In the genomic region with DNA sequence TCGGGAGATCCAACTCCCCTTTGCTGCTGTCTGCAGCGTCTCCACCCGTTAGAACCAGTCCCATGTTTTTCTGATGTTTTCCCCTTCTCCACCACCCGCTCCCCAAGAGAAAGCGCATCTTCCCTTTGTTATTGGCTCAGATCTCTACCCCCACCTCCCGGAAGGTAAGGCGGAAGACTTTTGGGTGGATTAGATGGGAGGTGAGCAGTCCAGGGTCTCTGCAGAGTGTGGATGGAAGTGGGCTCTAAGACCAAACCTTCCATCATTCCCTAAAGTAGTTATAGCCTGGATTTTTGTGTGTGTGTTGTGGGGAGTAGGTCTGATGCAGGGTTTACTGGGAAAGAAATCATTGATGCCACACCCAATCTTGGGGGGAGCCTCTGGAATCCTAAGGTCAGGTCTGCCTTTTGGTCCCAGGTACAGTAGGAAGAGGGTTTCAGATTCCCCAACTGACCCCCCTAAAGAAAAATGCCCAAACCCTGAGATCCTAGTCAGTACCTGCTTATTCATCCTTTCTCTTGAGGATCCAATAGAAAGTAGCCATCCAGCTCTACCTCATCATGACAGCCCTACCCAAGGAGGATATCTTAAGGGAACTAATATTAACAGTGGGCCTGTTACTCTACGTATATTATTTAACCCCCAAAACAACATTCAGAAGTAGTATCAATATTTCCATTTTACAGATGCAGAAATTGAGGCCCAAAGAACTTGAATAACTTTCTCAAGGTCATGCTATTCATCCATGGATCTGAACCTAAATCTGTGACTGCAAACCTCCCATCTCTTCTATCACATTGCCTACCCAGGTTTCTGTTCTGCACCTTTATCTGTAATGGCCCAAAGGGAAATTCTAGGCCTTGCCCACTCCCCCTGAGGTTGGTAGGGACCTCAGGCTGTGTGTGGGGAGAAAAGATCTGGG, we compare ENCODE assay signal across 11 cellular contexts.
DNase-seq lines count a peak whose midpoint lies in the region; ATAC-seq and TF ChIP-seq lines count a peak whose summit lies in the region.
"Had no signal": no experiment of that assay in that cellular context is flagged by ENCODE, and none has a peak within 500 bp of the region (broad histone marks: within the 10 kb centered on the region; RNA-seq: fewer than 3 reads in every experiment).

No MANE protein-coding gene starts in this region.

- CTCF ChIA-PET in activated naive CD4-positive, alpha-beta T cell treated with anti-CD3 and anti-CD28 coated beads, Interleukin-2, amount 10 ng/mL, durations not matched to agents 7 days and 5 days (lab: Charles Lee) = interaction anchor here (1.1 kb wide), 1 partner anchor 17 kb away, joined by 3 read pairs; no protein-coding TSS in a partner anchor

- peaks cover 31% of the 10 kb centered on the region for H3K4me1 Mint-ChIP-seq in activated naive CD4-positive, alpha-beta T cell treated with anti-CD3 and anti-CD28 coated beads, Interleukin-2, amount 10 ng/mL, durations not matched to agents 7 days and 5 days
- H3K4me1 Mint-ChIP-seq in activated naive CD8-positive, alpha-beta T cell treated with anti-CD3 and anti-CD28 coated beads, Interleukin-2, amount 50 U/mL, for 24 hours = peaks cover 27% of the 10 kb centered on the region

- peaks cover 53% of the 10 kb centered on the region for H3K27me3 Mint-ChIP-seq in activated naive CD4-positive, alpha-beta T cell treated with anti-CD3 and anti-CD28 coated beads, Interleukin-2, amount 10 ng/mL, durations not matched to agents 7 days and 5 days
- peaks cover 11% of the 10 kb centered on the region for H3K27me3 Mint-ChIP-seq in activated naive CD8-positive, alpha-beta T cell treated with anti-CD3 and anti-CD28 coated beads, Interleukin-2, amount 50 U/mL, for 24 hours

- H3K27me3 ChIP-seq in tibial artery = peaks cover 0 to 29% of the 10 kb centered on the region in 2 donors

- H3K4me3 Mint-ChIP-seq in activated naive CD4-positive, alpha-beta T cell treated with anti-CD3 and anti-CD28 coated beads, Interleukin-2, amount 10 ng/mL, durations not matched to agents 7 days and 5 days = peak overlapping the region; percentile 60
- H3K4me3 Mint-ChIP-seq in activated naive CD8-positive, alpha-beta T cell treated with anti-CD3 and anti-CD28 coated beads, Interleukin-2, amount 50 U/mL, for 24 hours = peak overlapping the region; percentile 78

- H3K4me3 ChIP-seq in iPS-18c (ENCODE audit: insufficient read depth, low read depth, low read length) = peak overlapping the region; percentile 85
- H3K4me3 ChIP-seq in tibial artery = peak overlapping the region; percentile 41 to 45
- H3K4me3 ChIP-seq: BLaER1 treated with 17β-estradiol and CSF1 and Interleukin-3, amounts not matched to agents 10 nM and 100 nM had no signal

- ATAC-seq in activated naive CD8-positive, alpha-beta T cell treated with anti-CD3 and anti-CD28 coated beads, Interleukin-2, amount 50 U/mL, for 24 hours = no peak
- ATAC-seq in HG02884 (IDR thresholded peaks at IDR 0.05; ENCODE audit: unreplicated experiment) (no peak), GM21515 (IDR thresholded peaks at IDR 0.05; ENCODE audit: unreplicated experiment) (no peak)

- H3K9me3 ChIP-seq in iPS-18c (ENCODE audit: control insufficient read depth, insufficient read depth, low read length) (no peaks in the 10 kb centered on the region), tibial artery (no peaks in the 10 kb centered on the region)
- H3K9me3 ChIP-seq: BLaER1 treated with 17β-estradiol and CSF1 and Interleukin-3, amounts not matched to agents 10 nM and 100 nM; spleen; stomach had no signal

- H3K27ac Mint-ChIP-seq in activated naive CD4-positive, alpha-beta T cell treated with anti-CD3 and anti-CD28 coated beads, Interleukin-2, amount 10 ng/mL, durations not matched to agents 7 days and 5 days = no peak overlapping the region
- H3K27ac Mint-ChIP-seq in activated naive CD8-positive, alpha-beta T cell treated with anti-CD3 and anti-CD28 coated beads, Interleukin-2, amount 50 U/mL, for 24 hours = peak overlapping the region; percentile 45

- peaks cover 0 to 17% (median 14%) of the 10 kb centered on the region in 4 donors for H3K4me1 ChIP-seq in tibial artery

- no peaks in the 10 kb centered on the region for H3K36me3 ChIP-seq in tibial artery
- H3K36me3 ChIP-seq: BLaER1 treated with 17β-estradiol and CSF1 and Interleukin-3, amounts not matched to agents 10 nM and 100 nM; spleen; stomach had no signal

- H3K9me3 Mint-ChIP-seq in activated naive CD4-positive, alpha-beta T cell treated with anti-CD3 and anti-CD28 coated beads, Interleukin-2, amount 10 ng/mL, durations not matched to agents 7 days and 5 days = no peaks in the 10 kb centered on the region
- no peaks in the 10 kb centered on the region for H3K9me3 Mint-ChIP-seq in activated naive CD8-positive, alpha-beta T cell treated with anti-CD3 and anti-CD28 coated beads, Interleukin-2, amount 50 U/mL, for 24 hours

- intact Hi-C loops in tibial artery (cut with DNase I; ENCODE audit: low total_unique reads) = no loop called here

- TF ChIP-seq CTCF in tibial artery (IDR thresholded peaks at IDR 0.05) (no peak), GM20000 (IDR thresholded peaks at IDR 0.05; ENCODE audit: extremely low read depth, missing control alignments) (no peak)

- DNase-seq in activated naive CD4-positive, alpha-beta T cell treated with anti-CD3 and anti-CD28 coated beads, Interleukin-2, amount 10 ng/mL, durations not matched to agents 7 days and 5 days = no peak
- no peak for DNase-seq in activated naive CD4-positive, alpha-beta T cell treated with Interleukin-2 at 50 U/mL for 16 hours
- no peak for DNase-seq in activated naive CD8-positive, alpha-beta T cell treated with anti-CD3 and anti-CD28 coated beads, Interleukin-2, amount 50 U/mL, for 24 hours
- DNase-seq in tibial artery (peak in 1 of 2 donors; percentile 12), GM20000 (ENCODE audit: low spot score) (no peak)
- DNase-seq: stomach had no signal

- no peak overlapping the region for H3K27ac ChIP-seq in tibial artery
- H3K27ac ChIP-seq: BLaER1 treated with 17β-estradiol and CSF1 and Interleukin-3, amounts not matched to agents 10 nM and 100 nM; spleen; stomach had no signal

- H3K36me3 Mint-ChIP-seq in activated naive CD4-positive, alpha-beta T cell treated with anti-CD3 and anti-CD28 coated beads, Interleukin-2, amount 10 ng/mL, durations not matched to agents 7 days and 5 days = peaks cover 7% of the 10 kb centered on the region
- peaks cover 2% of the 10 kb centered on the region for H3K36me3 Mint-ChIP-seq in activated naive CD8-positive, alpha-beta T cell treated with anti-CD3 and anti-CD28 coated beads, Interleukin-2, amount 50 U/mL, for 24 hours (ENCODE audit: low read depth)
